24 cellular contexts compared by ENCODE assay signal in genomic region chr10:16811292-16811691, GRCh38. TPM values are rescaled to one million over a fixed set of nuclear protein-coding genes. Genes with fewer than 3 reads are reported as not detected.
DNase-seq lines count a peak whose midpoint lies in the region; ATAC-seq, FAIRE-seq and TF ChIP-seq lines count a peak whose summit lies in the region.
"Had no signal": no experiment of that assay in that cellular context is flagged by ENCODE, and none has a peak within 500 bp of the region (broad histone marks: within the 10 kb centered on the region; RNA-seq: fewer than 3 reads in every experiment).

No MANE protein-coding gene starts in this region.

- H4K20me1 ChIP-seq in Loucy (ENCODE audit: insufficient read depth, low read length, poor library complexity, severe bottlenecking) (no peaks in the 10 kb centered on the region), osteoblast (ENCODE audit: insufficient read depth, low read length) (peaks cover 29% of the 10 kb centered on the region)
- H4K20me1 ChIP-seq: BLaER1 had no signal

- H3K27ac ChIP-seq in left ventricle myocardium inferior (replicated peaks) (peak overlapping the region; percentile 62), coronary artery (no peak overlapping the region), osteoblast (ENCODE audit: low read depth, low read length) (no peak overlapping the region)
- H3K27ac ChIP-seq: 22Rv1, BLaER1 had no signal

- H3K9me2 ChIP-seq in Loucy (replicated peaks; ENCODE audit: low read depth, low read length), result no peaks in the 10 kb centered on the region

- H3K36me3 ChIP-seq in left ventricle myocardium inferior (no peaks in the 10 kb centered on the region), Loucy (ENCODE audit: insufficient read depth, low read length) (no peaks in the 10 kb centered on the region), osteoblast (ENCODE audit: insufficient read depth, low read length) (no peaks in the 10 kb centered on the region)

- no peak overlapping the region for H3K4me3 Mint-ChIP-seq in effector memory CD8-positive, alpha-beta T cell
- H3K4me3 Mint-ChIP-seq in natural killer cell treated with Interleukin-12 subunit alpha and Interleukin-12 subunit beta and Interleukin-15 and Interleukin-18, amount 100 ng/mL, for 72 hours, result no peak overlapping the region
- H3K4me3 Mint-ChIP-seq: B cell; CD14-positive monocyte; CD4-positive, alpha-beta T cell had no signal

- TF ChIP-seq POLR2A in GM12892 (IDR thresholded peaks at IDR 0.05; ENCODE audit: low read depth, low read length), result no peak

- no peaks in the 10 kb centered on the region for H3F3A ChIP-seq in Loucy (ENCODE audit: low read depth)

- TF ChIP-seq CTCF in left ventricle myocardium inferior (IDR thresholded peaks at IDR 0.05; ENCODE audit: borderline replicate concordance) (no peak), Loucy (conservative IDR thresholded peaks at IDR 0.05; ENCODE audit: low read length) (no peak), coronary artery (IDR thresholded peaks at IDR 0.05) (no peak), osteoblast (IDR thresholded peaks at IDR 0.05; ENCODE audit: extremely low read depth, low read depth, low read length) (no peak)

- ATAC-seq in effector memory CD8-positive, alpha-beta T cell (replicated peaks), result no peak
- ATAC-seq in natural killer cell treated with Interleukin-12 subunit alpha and Interleukin-12 subunit beta and Interleukin-15 and Interleukin-18, amount 100 ng/mL, for 72 hours, result no peak

- intact Hi-C loops in left ventricle myocardium inferior (cut with micrococcal nuclease), result no loop called here
- intact Hi-C loops in cardiac septum (cut with DNase I), result loop anchor here (10.0 kb wide), 1 partner anchor 376 kb away; the partner anchor contains the start of gene PTER

- H3K36me3 Mint-ChIP-seq in effector memory CD8-positive, alpha-beta T cell (ENCODE audit: insufficient read depth), result peaks cover 18% of the 10 kb centered on the region
- H3K36me3 Mint-ChIP-seq in natural killer cell treated with Interleukin-12 subunit alpha and Interleukin-12 subunit beta and Interleukin-15 and Interleukin-18, amount 100 ng/mL, for 72 hours, result peaks cover 13% of the 10 kb centered on the region

- H3K4me3 ChIP-seq in left ventricle myocardium inferior (no peak overlapping the region), Loucy (ENCODE audit: low read length, poor library complexity, severe bottlenecking) (peak overlapping the region; percentile 32), coronary artery (peak overlapping the region; percentile 7), osteoblast (ENCODE audit: insufficient read depth, low read length) (no peak overlapping the region)
- H3K4me3 ChIP-seq: BLaER1 had no signal

- H3K27me3 Mint-ChIP-seq in effector memory CD8-positive, alpha-beta T cell, result no peaks in the 10 kb centered on the region
- H3K27me3 Mint-ChIP-seq in natural killer cell treated with Interleukin-12 subunit alpha and Interleukin-12 subunit beta and Interleukin-15 and Interleukin-18, amount 100 ng/mL, for 72 hours, result no peaks in the 10 kb centered on the region
- H3K27me3 Mint-ChIP-seq: B cell; CD4-positive, alpha-beta T cell; CD8-positive, alpha-beta memory T cell had no signal

- H3K4me2 ChIP-seq in Loucy (ENCODE audit: low read depth, low read length, poor library complexity, severe bottlenecking) (peak overlapping the region; percentile 58), osteoblast (ENCODE audit: insufficient read depth, low read length) (no peak overlapping the region)

- H3K9me3 Mint-ChIP-seq in effector memory CD8-positive, alpha-beta T cell, result no peaks in the 10 kb centered on the region
- H3K9me3 Mint-ChIP-seq in natural killer cell treated with Interleukin-12 subunit alpha and Interleukin-12 subunit beta and Interleukin-15 and Interleukin-18, amount 100 ng/mL, for 72 hours, result no peaks in the 10 kb centered on the region
- H3K9me3 Mint-ChIP-seq: CD14-positive monocyte; CD4-positive, alpha-beta T cell; CD8-positive, alpha-beta memory T cell had no signal

- peak overlapping the region in 1 of 2 donors; percentile 73 for H3K27ac Mint-ChIP-seq in effector memory CD8-positive, alpha-beta T cell
- peak overlapping the region in 1 of 2 donors; percentile 40 for H3K27ac Mint-ChIP-seq in natural killer cell treated with Interleukin-12 subunit alpha and Interleukin-12 subunit beta and Interleukin-15 and Interleukin-18, amount 100 ng/mL, for 72 hours
- H3K27ac Mint-ChIP-seq: B cell; CD14-positive monocyte; CD4-positive, alpha-beta T cell; CD8-positive, alpha-beta memory T cell had no signal

- FAIRE-seq in GM12892 (lab: Jason Lieb, UNC), result no peak
- FAIRE-seq: A204.1, D721Med, GM12891 had no signal

- H3K4me1 Mint-ChIP-seq in effector memory CD8-positive, alpha-beta T cell (ENCODE audit: low read depth in 2 of 2), result peaks cover 31% of the 10 kb centered on the region in 2 donors
- peaks cover 32 to 40% of the 10 kb centered on the region in 2 donors for H3K4me1 Mint-ChIP-seq in natural killer cell treated with Interleukin-12 subunit alpha and Interleukin-12 subunit beta and Interleukin-15 and Interleukin-18, amount 100 ng/mL, for 72 hours (ENCODE audit: low read depth in 2 of 2)

- H3K9me3 ChIP-seq in left ventricle myocardium inferior (replicated peaks) (no peaks in the 10 kb centered on the region), Loucy (ENCODE audit: insufficient read depth, low read depth, low read length) (no peaks in the 10 kb centered on the region), osteoblast (ENCODE audit: low read depth, low read length) (no peaks in the 10 kb centered on the region)
- H3K9me3 ChIP-seq: BLaER1 had no signal

- H2AFZ ChIP-seq in Loucy (ENCODE audit: low read length), result no peak overlapping the region
- H2AFZ ChIP-seq in osteoblast (ENCODE audit: low read length), result no peak overlapping the region

- H3K9ac ChIP-seq in Loucy (ENCODE audit: low read depth, low read length, poor library complexity, severe bottlenecking), result no peak overlapping the region
- H3K9ac ChIP-seq: BLaER1 had no signal

- peaks cover 61% of the 10 kb centered on the region for H3K4me1 ChIP-seq in left ventricle myocardium inferior
- H3K4me1 ChIP-seq in Loucy (ENCODE audit: insufficient read depth, low read length, poor library complexity, severe bottlenecking), result peaks cover 40% of the 10 kb centered on the region
- H3K4me1 ChIP-seq in osteoblast (ENCODE audit: insufficient read depth, low read length), result peaks cover 4% of the 10 kb centered on the region

- DNase-seq in left ventricle myocardium inferior (no peak), cardiac septum (ENCODE audit: low spot score) (no peak), coronary artery (ENCODE audit: low spot score) (no peak), osteoblast (ENCODE audit: insufficient read length, low spot score, missing footprints) (peak; percentile 30), GM12892 (ENCODE audit: insufficient read length) (no peak)
- no peak for DNase-seq in effector memory CD8-positive, alpha-beta T cell
- DNase-seq in natural killer cell treated with Interleukin-12 subunit alpha and Interleukin-12 subunit beta and Interleukin-15 and Interleukin-18, amount 100 ng/mL, for 72 hours (ENCODE audit: low spot score), result no peak
- DNase-seq: CD4-positive, alpha-beta T cell; CD8-positive, alpha-beta memory T cell; DMS 273 treated with DMSO at 0.1 percent for 48 hours; DMS79; EL; GF-D8; GOT3; H7; HCEC 1CT had no signal

- H3K79me2 ChIP-seq in Loucy (ENCODE audit: insufficient read depth, low read length) (peaks cover 54% of the 10 kb centered on the region), osteoblast (ENCODE audit: insufficient read depth, low read length) (peaks cover 89% of the 10 kb centered on the region)

- H3K27me3 ChIP-seq in left ventricle myocardium inferior (ENCODE audit: low read depth) (no peaks in the 10 kb centered on the region), Loucy (ENCODE audit: insufficient read depth, low read length, poor library complexity, severe bottlenecking) (no peaks in the 10 kb centered on the region), osteoblast (ENCODE audit: insufficient read depth, low read length) (no peaks in the 10 kb centered on the region)
- H3K27me3 ChIP-seq: BLaER1 had no signal

RNA-seq across cellular contexts. Expression of gene RSU1, which starts 5.9 kb away (rescaled TPM):
- total RNA-seq in left ventricle myocardium inferior, result 39.2 TPM
- 45.6 TPM for total RNA-seq in cardiac septum
- 94.1 and 100 TPM in 2 replicates for total RNA-seq in osteoblast
- 47.0 TPM for polyA plus RNA-seq in GM12892 (2012; ENCODE audit: missing spikeins)
- total RNA-seq in natural killer cell treated with Interleukin-12 subunit alpha and Interleukin-12 subunit beta and Interleukin-15 and Interleukin-18, amount 100 ng/mL, for 72 hours, result 100 to 1,000 TPM; 108 to 200 TPM

Comparison
In these comparisons a context has a peak if more than half of its experiments do, and no peak if none do; other contexts are left out.
1. H3K4me3 ChIP-seq: peak in Loucy (single experiment) and coronary artery (single experiment); none in left ventricle myocardium inferior (single experiment) and osteoblast (single experiment).